Comparison of ENCODE assay signal across 3 cellular contexts in genomic region chr16:24962747-24963146, GRCh38.
TF ChIP-seq lines count a peak whose summit lies in the region.

No MANE protein-coding gene starts in this region.

TF ChIP-seq in SK-N-SH treated with all-trans-retinoic acid at 6 μM for 48 hours, 23 proteins besides CTCF, POLR2A, EP300 and RAD21:
- TF ChIP-seq ESRRG (CRISPR knock-in tag; IDR thresholded peaks at IDR 0.05), result no peak
- peak; percentile 65 for TF ChIP-seq ZNF8 (CRISPR knock-in tag; IDR thresholded peaks at IDR 0.05)
- TF ChIP-seq ZFP30 (CRISPR knock-in tag; IDR thresholded peaks at IDR 0.05), result peak; percentile 98
TF ChIP-seq in SK-N-SH treated with all-trans-retinoic acid at 6 μM for 48 hours: peak in this region for 2.

TF ChIP-seq in SK-N-SH, 30 proteins besides CTCF, POLR2A, EP300 and RAD21:
- TF ChIP-seq MEF2A (IDR thresholded peaks at IDR 0.05; ENCODE audit: borderline replicate concordance, low read depth) (no peak), FOXJ3 (CRISPR knock-in tag; IDR thresholded peaks at IDR 0.05) (no peak), JUND (IDR thresholded peaks at IDR 0.05) (no peak), RXRA (IDR thresholded peaks at IDR 0.05; ENCODE audit: borderline replicate concordance, low read depth) (no peak), NFIC (IDR thresholded peaks at IDR 0.05; ENCODE audit: borderline replicate concordance) (no peak), TAF1 (IDR thresholded peaks at IDR 0.05; ENCODE audit: borderline replicate concordance, low read depth, low read length) (no peak), USF1 (IDR thresholded peaks at IDR 0.05; ENCODE audit: borderline replicate concordance, low read depth) (no peak), YY1 (IDR thresholded peaks at IDR 0.05; ENCODE audit: low read depth) (no peak), ZBTB33 (IDR thresholded peaks at IDR 0.05; ENCODE audit: borderline replicate concordance, low read depth) (no peak)

TF ChIP-seq in GM12878, 131 proteins besides CTCF, POLR2A, EP300 and RAD21:
- no peak for TF ChIP-seq ZNF274 (IDR thresholded peaks at IDR 0.05; ENCODE audit: insufficient read depth, insufficient read length)
- 0 out of 2 replicates have a peak, but pooled peaks have one; percentile 31 for TF ChIP-seq CBX5 (IDR thresholded peaks at IDR 0.05; ENCODE audit: low read depth)
- no peak for TF ChIP-seq PML (IDR thresholded peaks at IDR 0.05; ENCODE audit: low read length)
- no peak for TF ChIP-seq FOS (IDR thresholded peaks at IDR 0.05; ENCODE audit: borderline replicate concordance, extremely low read depth, insufficient read length)
- TF ChIP-seq MYB (IDR thresholded peaks at IDR 0.05; ENCODE audit: borderline replicate concordance, low read depth, low read length), result no peak
